ENCODE assay signal across 1 cellular context in genomic region chr3:187135172-187135690, GRCh38.
A peak's percentile ranks its signal among the peaks of the same experiment; 100 is the strongest.
TF ChIP-seq lines count a peak whose summit lies in the region.

No MANE protein-coding gene starts in this region.

TF ChIP-seq in K562, 482 proteins besides CTCF, POLR2A, EP300 and RAD21 (continued from another document):
- TF ChIP-seq CHAMP1 (IDR thresholded peaks at IDR 0.05) (peak; percentile 78), EGR1 (conservative IDR thresholded peaks at IDR 0.05) (0 out of 2 replicates have a peak, but pooled peaks have one; percentile 10), ZNF431 (CRISPR knock-in tag; IDR thresholded peaks at IDR 0.05) (peak; percentile 99), CC2D1A (IDR thresholded peaks at IDR 0.05) (peak; percentile 67; the same call in 1 of the 2 replicates)
